Comparison of ENCODE assay signal across 1 cellular context in genomic region chr17:50303051-50303450, GRCh38.
TF ChIP-seq lines count a peak whose summit lies in the region.

No MANE protein-coding gene starts in this region.

TF ChIP-seq in GM23338, 12 proteins besides CTCF, POLR2A, EP300 and RAD21:
- TF ChIP-seq ZNF462 (CRISPR knock-in tag; IDR thresholded peaks at IDR 0.05) (no peak), EZH2phosphoT487 (IDR thresholded peaks at IDR 0.05; ENCODE audit: unreplicated experiment) (no peak), CREB1 (CRISPR knock-in tag; IDR thresholded peaks at IDR 0.05; ENCODE audit: low read depth) (no peak), POLR2AphosphoS5 (IDR thresholded peaks at IDR 0.05; ENCODE audit: low read depth) (no peak)
